Comparison of ENCODE assay signal across 19 cellular contexts in genomic region chr5:10409504-10409903, GRCh38. TPM values are rescaled to one million over a fixed set of nuclear protein-coding genes. Genes with fewer than 3 reads are reported as not detected.
A peak's percentile ranks its signal among the peaks of the same experiment; 100 is the strongest.
DNase-seq lines count a peak whose midpoint lies in the region; ATAC-seq and TF ChIP-seq lines count a peak whose summit lies in the region.
"Had no signal": no experiment of that assay in that cellular context is flagged by ENCODE, and none has a peak within 500 bp of the region (broad histone marks: within the 10 kb centered on the region; RNA-seq: fewer than 3 reads in every experiment).

No MANE protein-coding gene starts in this region.

- TF ChIP-seq POLR2A in thyroid gland (IDR thresholded peaks at IDR 0.05) (no peak), adrenal gland (IDR thresholded peaks at IDR 0.05) (no peak)

- WGBS in thyroid gland, 2 donors: 15 to 18% methylated on average over 1 of the region's 1 CpG
- 64 to 74% (median 70%) methylated on average over 1 of the region's 1 CpG for WGBS in adrenal gland, 4 donors

- TF ChIP-seq CTCF in thyroid gland (IDR thresholded peaks at IDR 0.05) (no peak), adrenal gland (IDR thresholded peaks at IDR 0.05) (no peak)

- H3K4me1 ChIP-seq in thyroid gland (peaks cover 0 to 8% of the 10 kb centered on the region in 2 donors), adrenal gland (replicated peaks in 1 of 2) (peaks cover 0 to 6% of the 10 kb centered on the region in 2 donors)
- H3K4me1 ChIP-seq: ascending aorta, HAP-1, right atrium auricular region, SJSA1, transverse colon had no signal

- H3K9me3 ChIP-seq in thyroid gland (no peaks in the 10 kb centered on the region), adrenal gland (replicated peaks in 1 of 3) (no peaks in the 10 kb centered on the region)
- H3K9me3 ChIP-seq: ascending aorta, HAP-1, right atrium auricular region, SJSA1, transverse colon had no signal

- intact Hi-C loops in thyroid gland (cut with DNase I): no loop called here
- intact Hi-C loops in adrenal gland (cut with DNase I): no loop called here

- H3K27ac ChIP-seq in thyroid gland (no peak overlapping the region), adrenal gland (no peak overlapping the region)
- H3K27ac ChIP-seq: ascending aorta, right atrium auricular region, SJSA1, transverse colon had no signal

- H3K27me3 ChIP-seq in thyroid gland (no peaks in the 10 kb centered on the region), adrenal gland (no peaks in the 10 kb centered on the region)
- H3K27me3 ChIP-seq: ascending aorta, right atrium auricular region, SJSA1, transverse colon had no signal

- DNase-seq in activated T-cell treated with anti-CD3 and anti-CD28 coated beads, Interleukin-2, amount 50 U/mL, for 24 hours: no peak
- no peak for DNase-seq in activated T-cell treated with anti-CD3 and anti-CD28 coated beads for 4 hours
- peak; percentile 38 to 41 for DNase-seq in Kasumi-1 (lab: John Stamatoyannopoulos, UW)
- DNase-seq in thyroid gland: peak; percentile 10 to 28
- DNase-seq in ACHN: no peak
- DNase-seq in adrenal gland: no peak
- DNase-seq: glutamatergic neuron; left ventricle myocardium superior; NCI-H1105 treated with DMSO at 0.1 percent for 48 hours; NCI-H526 treated with DMSO at 0.1 percent for 48 hours; stimulated activated naive CD4-positive, alpha-beta T cell; transverse colon had no signal

- ATAC-seq in HG03520 (IDR thresholded peaks at IDR 0.05; ENCODE audit: unreplicated experiment): no peak
- ATAC-seq: left ventricle myocardium superior had no signal

- H3K27me3 Mint-ChIP-seq in activated T-cell treated with anti-CD3 and anti-CD28 coated beads, Interleukin-2, amount 50 U/mL, for 24 hours: no peaks in the 10 kb centered on the region
- H3K27me3 Mint-ChIP-seq in activated naive CD8-positive, alpha-beta T cell: no peaks in the 10 kb centered on the region
- H3K27me3 Mint-ChIP-seq: IgD-negative memory B cell had no signal

- H3K4me3 Mint-ChIP-seq in activated T-cell treated with anti-CD3 and anti-CD28 coated beads, Interleukin-2, amount 50 U/mL, for 24 hours: no peak overlapping the region
- H3K4me3 Mint-ChIP-seq in activated naive CD8-positive, alpha-beta T cell: no peak overlapping the region
- H3K4me3 Mint-ChIP-seq: IgD-negative memory B cell had no signal

- no peaks in the 10 kb centered on the region for H3K9me3 Mint-ChIP-seq in activated T-cell treated with anti-CD3 and anti-CD28 coated beads, Interleukin-2, amount 50 U/mL, for 24 hours
- no peaks in the 10 kb centered on the region for H3K9me3 Mint-ChIP-seq in activated naive CD8-positive, alpha-beta T cell (ENCODE audit: low read depth)
- H3K9me3 Mint-ChIP-seq: IgD-negative memory B cell had no signal

- in situ Hi-C loops in ACHN (cut with HindIII; ENCODE audit: low pct_ligation_motif_present, low pct_unique_long_range_greater_than_20kb, low sequenced_read_pairs): no loop called here

- H3K36me3 ChIP-seq in thyroid gland (peaks cover 53 to 75% of the 10 kb centered on the region in 2 donors), adrenal gland (replicated peaks in 1 of 2) (peaks cover 0 to 99% of the 10 kb centered on the region in 2 donors)

- peak overlapping the region; percentile 15 for H3K27ac Mint-ChIP-seq in activated T-cell treated with anti-CD3 and anti-CD28 coated beads, Interleukin-2, amount 50 U/mL, for 24 hours
- peak overlapping the region; percentile 51 for H3K27ac Mint-ChIP-seq in activated naive CD8-positive, alpha-beta T cell

- peaks cover 93% of the 10 kb centered on the region for H3K36me3 Mint-ChIP-seq in activated T-cell treated with anti-CD3 and anti-CD28 coated beads, Interleukin-2, amount 50 U/mL, for 24 hours (ENCODE audit: low read depth)
- H3K36me3 Mint-ChIP-seq in activated naive CD8-positive, alpha-beta T cell: peaks cover 6% of the 10 kb centered on the region

- peaks cover 3% of the 10 kb centered on the region for H3K4me1 Mint-ChIP-seq in activated T-cell treated with anti-CD3 and anti-CD28 coated beads, Interleukin-2, amount 50 U/mL, for 24 hours (ENCODE audit: low read depth)
- H3K4me1 Mint-ChIP-seq in activated naive CD8-positive, alpha-beta T cell (ENCODE audit: low read depth): peaks cover 5% of the 10 kb centered on the region

- H3K4me3 ChIP-seq in thyroid gland (replicated peaks in 1 of 3) (no peak overlapping the region), adrenal gland (no peak overlapping the region)
- H3K4me3 ChIP-seq: ascending aorta, HAP-1, right atrium auricular region, SJSA1, transverse colon had no signal

RNA-seq across cellular contexts. Expression of gene ROPN1L, which starts 32.2 kb away (rescaled TPM):
- total RNA-seq in thyroid gland (1 to 10 TPM in 3 of 4 donors, not detected in 1; 2.0 to 3.0 (median 2.1) TPM), adrenal gland (1 to 10 TPM in 2 of 8 donors, under 1 TPM in 3, not detected in 3; 0.41 to 3.9 (median 0.49) TPM)
- polyA plus RNA-seq in adrenal gland: under 1 TPM; 0.15 to 0.56 (median 0.24) TPM
- total RNA-seq: ascending aorta had no signal

RNA-seq across cellular contexts. Expression of gene MARCHF6, which starts 56.0 kb away (rescaled TPM):
- total RNA-seq in thyroid gland (100 to 1,000 TPM; 105 to 296 (median 213) TPM), adrenal gland (100 to 1,000 TPM in 5 of 8 donors, 10 to 100 TPM in 3; 51.6 to 170 (median 132) TPM)
- 100 to 1,000 TPM in 1 of 3 donors, 10 to 100 TPM in 2; 74.0 to 140 (median 98.5) TPM for polyA plus RNA-seq in adrenal gland

Comparison
In these comparisons a context has a peak if more than half of its experiments do, and no peak if none do; other contexts are left out.
1. DNase-seq: peak in Kasumi-1 (2 of 2) and thyroid gland (2 of 2); none in activated T-cell treated with anti-CD3 and anti-CD28 coated beads, Interleukin-2, amount 50 U/mL, for 24 hours (single experiment), activated T-cell treated with anti-CD3 and anti-CD28 coated beads for 4 hours (single experiment), ACHN (single experiment) and adrenal gland (0 of 7).